Comparison of ENCODE assay signal across 30 cellular contexts in the genomic region with DNA sequence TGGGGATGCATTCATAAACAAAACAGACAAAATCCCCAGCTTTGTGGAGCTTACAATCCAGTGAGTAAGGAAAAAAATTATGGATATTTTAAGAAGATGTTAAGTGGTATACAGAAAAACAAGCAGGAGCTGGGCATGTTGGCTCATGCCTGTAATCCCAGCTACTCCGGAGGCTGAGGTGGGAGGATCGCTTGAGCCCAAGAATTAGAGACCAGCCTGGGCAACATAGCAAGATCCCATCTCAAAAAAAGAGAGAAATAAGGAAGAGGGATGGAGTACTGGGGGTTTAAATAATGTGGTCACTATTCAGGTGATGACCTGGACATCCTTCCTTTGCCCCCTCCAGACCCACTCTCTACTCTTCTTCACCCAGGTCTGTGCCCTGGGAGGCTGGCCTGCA.
"Had no signal": no experiment of that assay in that cellular context is flagged by ENCODE, and none has a peak within 500 bp of the region (broad histone marks: within the 10 kb centered on the region; RNA-seq: fewer than 3 reads in every experiment).

No MANE protein-coding gene starts in this region.

- H3K9ac ChIP-seq: parathyroid adenoma had no signal

- H3K36me3 Mint-ChIP-seq: natural killer cell treated with Interleukin-12 subunit alpha and Interleukin-12 subunit beta and Interleukin-15 and Interleukin-18, amount 100 ng/mL, for 72 hours; stimulated activated naive B cell treated with anti-CD40 and anti-IgM and Interleukin-4, amounts not matched to agents 10 μg/mL and 1 μg/mL and 100 μg/mL, for 72 hours had no signal

- H3K79me2 ChIP-seq: parathyroid adenoma had no signal

- H3K4me3 Mint-ChIP-seq: naive thymus-derived CD8-positive, alpha-beta T cell; natural killer cell treated with Interleukin-12 subunit alpha and Interleukin-12 subunit beta and Interleukin-15 and Interleukin-18, amount 100 ng/mL, for 72 hours; nephron progenitor cell; neural crest cell; stimulated activated naive B cell treated with anti-CD40 and anti-IgM and Interleukin-4, amounts not matched to agents 10 μg/mL and 1 μg/mL and 100 μg/mL, for 72 hours; stimulated activated naive CD8-positive, alpha-beta T cell treated with anti-CD3 and anti-CD28 coated beads, Interleukin-15, Interleukin-2, amounts not matched to agents 100 ng/mL and 50 ng/mL, for 24 hours had no signal

- FAIRE-seq: urothelium cell line had no signal

- H3K36me3 ChIP-seq: ovary, spleen, stomach, thoracic aorta, thyroid gland, tibial nerve, upper lobe of left lung, vagina had no signal

- H3K27ac ChIP-seq: ovary, parathyroid adenoma, psoas muscle, skin epidermis, spleen, stomach, thoracic aorta, thyroid gland, tibial nerve, upper lobe of left lung, vagina had no signal

- H3K4me2 ChIP-seq: smooth muscle cell had no signal

- DNase-seq: naive thymus-derived CD8-positive, alpha-beta T cell; nephron progenitor cell; occipital lobe; ovary; psoas muscle; right cardiac atrium; spleen; stimulated activated CD4-positive, alpha-beta T cell treated with anti-CD3 and anti-CD28 coated beads, Interleukin-12 subunit alpha, Interleukin-12 subunit beta, amount 100 ng/mL, for 4 hours; stimulated activated CD4-positive, alpha-beta T cell treated with anti-CD3 and anti-CD28 coated beads, Interleukin-1b, Interleukin-23, amount 100 ng/mL, for 48 hours; stimulated activated CD4-positive, alpha-beta T cell treated with anti-CD3 and anti-CD28 coated beads, Interleukin-4, amount 100 ng/mL, for 1 hour; stimulated activated CD4-positive, alpha-beta T cell treated with anti-CD3 and anti-CD28 coated beads, Interleukin-4, amount 100 ng/mL, for 4 hours; stimulated activated CD8-positive, alpha-beta memory T cell treated with anti-CD3 and anti-CD28 coated beads, Interleukin-4, amount 100 ng/mL, for 48 hours; stimulated activated naive B cell treated with anti-CD40 and anti-IgM and Interleukin-4, amounts not matched to agents 10 μg/mL and 1 μg/mL and 100 μg/mL, for 72 hours; stimulated activated naive CD4-positive, alpha-beta T cell treated with Interleukin-2 at 50 U/mL for 16 hours; stomach; thyroid gland; trophoblast cell; upper lobe of left lung had no signal

- H3K9me3 Mint-ChIP-seq: naive thymus-derived CD8-positive, alpha-beta T cell; natural killer cell treated with Interleukin-12 subunit alpha and Interleukin-12 subunit beta and Interleukin-15 and Interleukin-18, amount 100 ng/mL, for 72 hours; nephron progenitor cell; neural crest cell; stimulated activated naive B cell treated with anti-CD40 and anti-IgM and Interleukin-4, amounts not matched to agents 10 μg/mL and 1 μg/mL and 100 μg/mL, for 72 hours; stimulated activated naive CD8-positive, alpha-beta T cell treated with anti-CD3 and anti-CD28 coated beads, Interleukin-15, Interleukin-2, amounts not matched to agents 100 ng/mL and 50 ng/mL, for 24 hours had no signal

- H3K27me3 ChIP-seq: ovary, spleen, thyroid gland, upper lobe of left lung, vagina had no signal

- ATAC-seq: naive thymus-derived CD8-positive, alpha-beta T cell; natural killer cell treated with Interleukin-12 subunit alpha and Interleukin-12 subunit beta and Interleukin-15 and Interleukin-18, amount 100 ng/mL, for 72 hours; psoas muscle; right cardiac atrium; sciatic nerve; stimulated activated naive B cell treated with anti-CD40 and anti-IgM and Interleukin-4, amounts not matched to agents 10 μg/mL and 1 μg/mL and 100 μg/mL, for 72 hours had no signal

- H3K4me3 ChIP-seq: ovary, psoas muscle, skin epidermis, smooth muscle cell, spleen, stomach, thoracic aorta, thyroid gland, tibial nerve, upper lobe of left lung, vagina had no signal

- H3K27ac Mint-ChIP-seq: naive thymus-derived CD8-positive, alpha-beta T cell; natural killer cell treated with Interleukin-12 subunit alpha and Interleukin-12 subunit beta and Interleukin-15 and Interleukin-18, amount 100 ng/mL, for 72 hours; nephron progenitor cell; progenitor cell of endocrine pancreas; stimulated activated naive CD8-positive, alpha-beta T cell treated with anti-CD3 and anti-CD28 coated beads, Interleukin-15, Interleukin-2, amounts not matched to agents 100 ng/mL and 50 ng/mL, for 24 hours had no signal

- H3K4me1 ChIP-seq: parathyroid adenoma, psoas muscle, spleen, stomach, thyroid gland, tibial nerve, upper lobe of left lung, vagina had no signal

- H2AFZ ChIP-seq: parathyroid adenoma had no signal

- H3K4me1 Mint-ChIP-seq: naive thymus-derived CD8-positive, alpha-beta T cell; stimulated activated naive B cell treated with anti-CD40 and anti-IgM and Interleukin-4, amounts not matched to agents 10 μg/mL and 1 μg/mL and 100 μg/mL, for 72 hours had no signal

- H3K9me3 ChIP-seq: ovary, psoas muscle, spleen, stomach, thoracic aorta, thyroid gland, tibial nerve, upper lobe of left lung, vagina had no signal
